ENCODE assay signal across 17 cellular contexts in genomic region chr18:76673281-76674005, GRCh38.
A peak's percentile ranks its signal among the peaks of the same experiment; 100 is the strongest.
DNase-seq lines count a peak whose midpoint lies in the region; ATAC-seq and TF ChIP-seq lines count a peak whose summit lies in the region.
"Had no signal": no experiment of that assay in that cellular context is flagged by ENCODE, and none has a peak within 500 bp of the region (broad histone marks: within the 10 kb centered on the region; RNA-seq: fewer than 3 reads in every experiment).

No MANE protein-coding gene starts in this region.

- TF ChIP-seq CTCF in IMR-90 (conservative IDR thresholded peaks at IDR 0.05; ENCODE audit: low read depth, low read length) (no peak), glutamatergic neuron (IDR thresholded peaks at IDR 0.05; ENCODE audit: partially characterized antibody, unreplicated experiment) (no peak), smooth muscle cell (IDR thresholded peaks at IDR 0.05; ENCODE audit: borderline replicate concordance, insufficient read depth, poor library complexity, severe bottlenecking) (no peak)

- H2BK20ac ChIP-seq in IMR-90 (ENCODE audit: low read depth, low read length), result no peak overlapping the region

- no peak overlapping the region for H3K14ac ChIP-seq in IMR-90 (replicated peaks; ENCODE audit: low read depth, low read length)

- no peaks in the 10 kb centered on the region for H3F3A ChIP-seq in smooth muscle cell (ENCODE audit: low read depth)

- peaks cover 4% of the 10 kb centered on the region for H3K27me3 Mint-ChIP-seq in glutamatergic neuron (ENCODE audit: unreplicated experiment)

- ATAC-seq in IMR-90 (ENCODE audit: low read depth) (no peak), HG02981 (IDR thresholded peaks at IDR 0.05; ENCODE audit: unreplicated experiment) (no peak)
- ATAC-seq: GM23338, HCT116 had no signal

- DNase-seq in IMR-90 (no peak), glutamatergic neuron (no peak), smooth muscle cell (lab: John Stamatoyannopoulos, UW; ENCODE audit: unreplicated experiment) (no peak), ureter (ENCODE audit: low spot score) (peak; percentile 31), GM19238 (ENCODE audit: insufficient read length, low spot score) (no peak), 8988T (no peak), NCI-H1048 (lab: John Stamatoyannopoulos, UW) (no peak)
- DNase-seq: C1 segment of cervical spinal cord; Calu3; CD4-positive, alpha-beta memory T cell; COR-L47; DMS153; DND-41; H9 had no signal

- no peak overlapping the region for H3K4ac ChIP-seq in IMR-90 (ENCODE audit: low read depth, low read length)

- no peak overlapping the region for H3K4me3 Mint-ChIP-seq in glutamatergic neuron (ENCODE audit: unreplicated experiment)
- H3K4me3 Mint-ChIP-seq: CD4-positive, alpha-beta memory T cell; GM23338; H9 had no signal

- H3K36me3 Mint-ChIP-seq in glutamatergic neuron (ENCODE audit: unreplicated experiment), result no peaks in the 10 kb centered on the region
- H3K36me3 Mint-ChIP-seq: CD4-positive, alpha-beta memory T cell had no signal

- H2AK5ac ChIP-seq in IMR-90 (ENCODE audit: low read depth, low read length), result no peak overlapping the region

- WGBS in IMR-90 (ENCODE audit: extremely low coverage in 2 of 2, insufficient read length in 1 of 2), 2 experiments, result 67% methylated on average over 1 of the region's 16 CpGs; no CpG with 5 or more reads in 1 of the 2 experiments
- 95% methylated on average over 16 of the region's 16 CpGs for WGBS in smooth muscle cell (ENCODE audit: low lambda C conversion rate)

- intact Hi-C loops in IMR-90 (cut with micrococcal nuclease), result loop anchor here (2.0 kb wide), 1 partner anchor 73 kb away; no protein-coding TSS in a partner anchor

- no peaks in the 10 kb centered on the region for H3K4me1 Mint-ChIP-seq in glutamatergic neuron (ENCODE audit: low read depth, unreplicated experiment)
- H3K4me1 Mint-ChIP-seq: CD4-positive, alpha-beta memory T cell had no signal

- no peak overlapping the region for H2AK9ac ChIP-seq in IMR-90 (replicated peaks; ENCODE audit: low read depth, low read length, poor library complexity)

- no peaks in the 10 kb centered on the region for H3K9me1 ChIP-seq in IMR-90 (ENCODE audit: insufficient read depth, low read length)

- H3K27ac ChIP-seq in IMR-90 (ENCODE audit: insufficient read depth, low read length), result no peak overlapping the region
- H3K27ac ChIP-seq in smooth muscle cell (ENCODE audit: low read depth), result peak overlapping the region; percentile 2

- H3K9ac ChIP-seq in IMR-90 (ENCODE audit: low read depth, low read length), result no peak overlapping the region
- no peak overlapping the region for H3K9ac ChIP-seq in smooth muscle cell (ENCODE audit: low read depth)

- dilution Hi-C loops in IMR-90 (cut with HindIII; ENCODE audit: low sequenced_read_pairs, unreplicated experiment), result no loop called here

- H3K23ac ChIP-seq in IMR-90 (ENCODE audit: low read depth, low read length), result no peak overlapping the region

- no TSS peak for BruUV-seq in IMR-90 (replicated peaks; lab: Mats Ljungman, UMichigan)

- H3K27ac Mint-ChIP-seq in glutamatergic neuron (ENCODE audit: unreplicated experiment), result peak overlapping the region; percentile 6
- H3K27ac Mint-ChIP-seq: CD4-positive, alpha-beta memory T cell; GM23338 had no signal

- H3K36me3 ChIP-seq in IMR-90 (ENCODE audit: control insufficient read depth, insufficient read depth, low read length) (no peaks in the 10 kb centered on the region), smooth muscle cell (ENCODE audit: low read depth) (no peaks in the 10 kb centered on the region)

- no peak overlapping the region for H3K56ac ChIP-seq in IMR-90 (ENCODE audit: extremely low read depth, insufficient read depth, low read length)

- no peak overlapping the region for H2BK5ac ChIP-seq in IMR-90 (ENCODE audit: low read depth, low read length, poor library complexity, severe bottlenecking)

- H2AFZ ChIP-seq in IMR-90 (replicated peaks; ENCODE audit: low read length, poor library complexity), result peak overlapping the region; percentile 47
- no peak overlapping the region for H2AFZ ChIP-seq in smooth muscle cell (ENCODE audit: low read depth)

- H4K91ac ChIP-seq in IMR-90 (ENCODE audit: insufficient read depth, low read depth, low read length), result no peak overlapping the region

- in situ Hi-C loops in IMR-90 (cut with MboI; ENCODE audit: low sequenced_read_pairs), result no loop called here

- H3K4me1 ChIP-seq in IMR-90 (ENCODE audit: control insufficient read depth, insufficient read depth, low read length) (no peaks in the 10 kb centered on the region), smooth muscle cell (ENCODE audit: low read depth) (no peaks in the 10 kb centered on the region)

- no peak overlapping the region for H2BK120ac ChIP-seq in IMR-90 (ENCODE audit: low read depth, low read length)

- H3K4me2 ChIP-seq in IMR-90 (ENCODE audit: low read depth, low read length) (no peak overlapping the region), smooth muscle cell (no peak overlapping the region)
- H3K4me2 ChIP-seq: GM23338 had no signal

- H4K5ac ChIP-seq in IMR-90 (ENCODE audit: low read depth, low read length), result no peak overlapping the region

- no peaks in the 10 kb centered on the region for H3K79me1 ChIP-seq in IMR-90 (ENCODE audit: low read depth in 1 of 2, low read length in 2 of 2)

- POLR2A ChIA-PET in IMR-90 (lab: Charles Lee; ENCODE audit: unreplicated experiment), result no interaction called here

- H3K9me3 ChIP-seq in IMR-90 (ENCODE audit: control insufficient read depth, insufficient read depth, low read length) (peaks cover 3% of the 10 kb centered on the region), smooth muscle cell (replicated peaks; ENCODE audit: low read depth) (no peaks in the 10 kb centered on the region)

- no peak overlapping the region for H2BK15ac ChIP-seq in IMR-90 (ENCODE audit: low read depth, low read length)

- CTCF ChIA-PET in IMR-90 (lab: Yijun Ruan, JAX), result interaction anchor here (0.8 kb wide), 1 partner anchor 91 kb away, joined by 3 read pairs; no protein-coding TSS in a partner anchor

- H3K9me3 Mint-ChIP-seq in glutamatergic neuron (ENCODE audit: unreplicated experiment), result peaks cover 6% of the 10 kb centered on the region
- H3K9me3 Mint-ChIP-seq: GM23338 had no signal

- H4K20me1 ChIP-seq in IMR-90 (ENCODE audit: insufficient read depth, low read length) (no peaks in the 10 kb centered on the region), smooth muscle cell (ENCODE audit: low read depth) (no peaks in the 10 kb centered on the region)

- peaks cover 11% of the 10 kb centered on the region for H3K27me3 ChIP-seq in IMR-90 (ENCODE audit: control insufficient read depth, insufficient read depth, low read length)
- no peaks in the 10 kb centered on the region for H3K27me3 ChIP-seq in smooth muscle cell (ENCODE audit: low read depth)

- no peak for TF ChIP-seq POLR2A in IMR-90 (IDR thresholded peaks at IDR 0.05; ENCODE audit: low read depth, low read length)

- TF ChIP-seq RAD21 in IMR-90 (IDR thresholded peaks at IDR 0.05; ENCODE audit: low read length), result no peak

- no peaks in the 10 kb centered on the region for H3K79me2 ChIP-seq in smooth muscle cell (ENCODE audit: low read depth)

- no peak overlapping the region for H4K8ac ChIP-seq in IMR-90 (ENCODE audit: low read depth in 2 of 2, low read length in 2 of 2)

- no peak overlapping the region for H3K18ac ChIP-seq in IMR-90 (ENCODE audit: low read depth, low read length)

- no peak overlapping the region for H3K4me3 ChIP-seq in IMR-90 (ENCODE audit: insufficient read depth, low read depth, low read length)
- no peak overlapping the region for H3K4me3 ChIP-seq in smooth muscle cell
- H3K4me3 ChIP-seq: GM23338 had no signal

TF ChIP-seq in IMR-90, 13 proteins besides CTCF, POLR2A, EP300 and RAD21:
- TF ChIP-seq MAZ (IDR thresholded peaks at IDR 0.05; ENCODE audit: borderline replicate concordance, low read depth, low read length) (no peak), NFE2L2 (IDR thresholded peaks at IDR 0.05; ENCODE audit: low read depth, low read length) (no peak), MXI1 (IDR thresholded peaks at IDR 0.05; ENCODE audit: borderline replicate concordance, low read depth, low read length) (no peak), BHLHE40 (IDR thresholded peaks at IDR 0.05; ENCODE audit: low read depth, low read length) (no peak), FOS (IDR thresholded peaks at IDR 0.05; ENCODE audit: low read depth, low read length) (no peak), SMC3 (IDR thresholded peaks at IDR 0.05; ENCODE audit: low read depth, low read length) (no peak), CHD1 (IDR thresholded peaks at IDR 0.05; ENCODE audit: low read depth, low read length) (no peak)
- TF ChIP-seq, protein P1, sequence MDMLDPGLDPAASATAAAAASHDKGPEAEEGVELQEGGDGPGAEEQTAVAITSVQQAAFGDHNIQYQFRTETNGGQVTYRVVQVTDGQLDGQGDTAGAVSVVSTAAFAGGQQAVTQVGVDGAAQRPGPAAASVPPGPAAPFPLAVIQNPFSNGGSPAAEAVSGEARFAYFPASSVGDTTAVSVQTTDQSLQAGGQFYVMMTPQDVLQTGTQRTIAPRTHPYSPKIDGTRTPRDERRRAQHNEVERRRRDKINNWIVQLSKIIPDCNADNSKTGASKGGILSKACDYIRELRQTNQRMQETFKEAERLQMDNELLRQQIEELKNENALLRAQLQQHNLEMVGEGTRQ (IDR thresholded peaks at IDR 0.05; ENCODE audit: low read depth, low read length), result no peak
